In genomic region chr2:152391318-152391717, GRCh38 we compare ENCODE assay signal across 29 cellular contexts.
"Had no signal": no experiment of that assay in that cellular context is flagged by ENCODE, and none has a peak within 500 bp of the region (broad histone marks: within the 10 kb centered on the region; RNA-seq: fewer than 3 reads in every experiment).

No MANE protein-coding gene starts in this region.

- H3K4me3 ChIP-seq: ascending aorta, cardiac muscle cell had no signal

- DNase-seq: activated B cell treated with CpG ODN at 0.5 μM for 24 hours; activated CD4-positive, alpha-beta memory T cell treated with anti-CD3 and anti-CD28 coated beads, Interleukin-2, amount 10 ng/mL, durations not matched to agents 7 days and 5 days; activated CD4-positive, alpha-beta T cell treated with anti-CD3 and anti-CD28 coated beads for 4 hours; activated CD4-positive, alpha-beta T cell treated with anti-CD3 and anti-CD28 coated beads, Interleukin-2, amount 10 ng/mL, durations not matched to agents 24 days and 14 days; activated CD4-positive, alpha-beta T cell treated with anti-CD3 and anti-CD28 coated beads, Interleukin-2, amount 50 U/mL, for 1 hour; activated CD4-positive, alpha-beta T cell treated with anti-CD3 and anti-CD28 coated beads, Interleukin-2, amount 50 U/mL, for 48 hours; activated CD4-positive, CD25-positive, alpha-beta regulatory T cell treated with anti-CD3 and anti-CD28 coated beads, Interleukin-2, amount 50 U/mL, for 72 hours; activated CD8-positive, alpha-beta memory T cell treated with anti-CD3 and anti-CD28 coated beads for 24 hours; activated CD8-positive, alpha-beta memory T cell treated with anti-CD3 and anti-CD28 coated beads, Interleukin-2, amount 10 ng/mL, durations not matched to agents 7 days and 5 days; activated CD8-positive, alpha-beta memory T cell treated with anti-CD3 and anti-CD28 coated beads, Interleukin-2, amount 50 U/mL, for 48 hours; activated CD8-positive, alpha-beta T cell treated with anti-CD3 and anti-CD28 coated beads, Interleukin-2, amount 10 ng/mL, durations not matched to agents 7 days and 5 days; activated effector memory CD4-positive, alpha-beta T cell treated with Interleukin-2 at 50 U/mL for 16 hours; activated gamma-delta T cell; activated naive CD4-positive, alpha-beta T cell treated with anti-CD3 and anti-CD28 coated beads, Interleukin-2, amount 10 ng/mL, durations not matched to agents 7 days and 5 days; activated naive CD4-positive, alpha-beta T cell treated with Interleukin-2 at 50 U/mL for 16 hours; activated naive CD8-positive, alpha-beta T cell treated with anti-CD3 and anti-CD28 coated beads, Interleukin-2, amount 10 ng/mL, durations not matched to agents 7 days and 5 days; activated naive CD8-positive, alpha-beta T cell treated with anti-CD3 and anti-CD28 coated beads, Interleukin-2, amount 50 U/mL, for 24 hours; activated T-cell treated with anti-CD3 and anti-CD28 coated beads, Interleukin-2, amount 50 U/mL, for 24 hours; activated T-cell treated with anti-CD3 and anti-CD28 coated beads, Interleukin-2, amount 50 U/mL, for 48 hours; amygdala; anterior cingulate cortex; caudate nucleus; SW 1271; T-helper 1 cell; T-helper 2 cell; T-helper 9 cell had no signal

- H3K36me3 ChIP-seq: ascending aorta, cardiac muscle cell had no signal

- H3K27me3 ChIP-seq: ascending aorta, cardiac muscle cell had no signal

- ATAC-seq: activated CD8-positive, alpha-beta memory T cell treated with anti-CD3 and anti-CD28 coated beads, Interleukin-2, amount 10 ng/mL, durations not matched to agents 7 days and 5 days; activated CD8-positive, alpha-beta T cell treated with anti-CD3 and anti-CD28 coated beads, Interleukin-2, amount 10 ng/mL, durations not matched to agents 7 days and 5 days; activated naive CD8-positive, alpha-beta T cell treated with anti-CD3 and anti-CD28 coated beads, Interleukin-2, amount 50 U/mL, for 24 hours had no signal

- H3K27ac ChIP-seq: cardiac muscle cell, VCaP had no signal

- H3K9me3 ChIP-seq: ascending aorta had no signal
